ENCODE assay signal across 8 cellular contexts in the genomic region with DNA sequence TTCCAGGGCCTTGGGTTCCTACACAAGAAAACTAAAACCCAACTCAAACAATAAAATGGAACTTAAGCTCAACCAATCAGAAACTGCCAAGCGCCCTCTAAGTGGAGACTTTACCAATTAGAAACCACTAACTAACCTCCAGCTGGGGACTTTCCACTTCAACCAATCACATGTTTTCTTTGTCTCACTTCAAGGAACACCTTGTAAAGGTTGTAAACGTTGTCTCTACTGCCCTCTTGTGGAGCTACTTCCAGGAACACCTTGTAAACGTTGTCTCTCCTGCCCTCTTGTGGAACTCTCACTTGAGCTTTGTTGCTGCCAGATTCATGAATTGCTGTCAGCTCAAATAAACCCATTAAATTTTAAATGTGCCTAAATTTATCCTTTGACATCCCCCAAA. TPM values are rescaled to one million over a fixed set of nuclear protein-coding genes. Genes with fewer than 3 reads are reported as not detected.
DNase-seq lines count a peak whose midpoint lies in the region; ATAC-seq, FAIRE-seq and TF ChIP-seq lines count a peak whose summit lies in the region.
"Not testable (repeated sequence)": the region's sequence is repeated elsewhere in the genome, so short reads cannot be mapped to it uniquely, and the experiment has no call there.

No MANE protein-coding gene starts in this region.

- POLR2A ChIA-PET in PC-3 (lab: Charles Lee; ENCODE audit: unreplicated experiment); activated CD8-positive, alpha-beta T cell treated with anti-CD3 and anti-CD28 coated beads for 36 hours (lab: Charles Lee); K562 (lab: Yijun Ruan, JAX); naive thymus-derived CD8-positive, alpha-beta T cell (lab: Charles Lee): not testable (repeated sequence)

- not testable (repeated sequence) for H4K20me1 ChIP-seq in PC-3 (ENCODE audit: low read length); K562 (replicated peaks; ENCODE audit: control insufficient read depth, insufficient read depth, low read length)

- CTCF ChIA-PET in PC-3 (lab: Charles Lee); activated CD8-positive, alpha-beta T cell treated with anti-CD3 and anti-CD28 coated beads for 36 hours (lab: Charles Lee); K562 (lab: Yijun Ruan, JAX; ENCODE audit: low intra/inter-chr PET ratio): not testable (repeated sequence)

- H3K4me3 Mint-ChIP-seq in activated CD8-positive, alpha-beta T cell treated with anti-CD3 and anti-CD28 coated beads for 36 hours; naive thymus-derived CD8-positive, alpha-beta T cell: not testable (repeated sequence)

- not testable (repeated sequence) for H3K27ac ChIP-seq in PC-3 (ENCODE audit: low read length); K562 (ENCODE audit: extremely low read depth, low read depth, low read length); upper lobe of right lung

- H3K27me3 Mint-ChIP-seq in activated CD8-positive, alpha-beta T cell treated with anti-CD3 and anti-CD28 coated beads for 36 hours; naive thymus-derived CD8-positive, alpha-beta T cell: not testable (repeated sequence)

- H3K9me2 ChIP-seq in PC-3 (replicated peaks; ENCODE audit: low read length), result not testable (repeated sequence)

- H3K4me2 ChIP-seq in PC-3 (ENCODE audit: low read length); K562 (ENCODE audit: insufficient read depth, low read length): not testable (repeated sequence)

- not testable (repeated sequence) for TF ChIP-seq RAD21 in K562 (CRISPR knock-in tag; conservative IDR thresholded peaks at IDR 0.05 in 1 of 2, IDR thresholded peaks at IDR 0.05 in 1 of 2)

- not testable (repeated sequence) for H3K4me3 ChIP-seq in PC-3 (ENCODE audit: low read length); K562; upper lobe of right lung

- TF ChIP-seq CTCF in PC-3 (conservative IDR thresholded peaks at IDR 0.05; ENCODE audit: low read depth, low read length); activated CD8-positive, alpha-beta T cell treated with anti-CD3 and anti-CD28 coated beads for 36 hours (IDR thresholded peaks at IDR 0.05); K562 (IDR thresholded peaks at IDR 0.05 in 2 of 3, conservative IDR thresholded peaks at IDR 0.05 in 1 of 3; ENCODE audit: insufficient read depth in 2 of 3, low read depth in 1 of 3, low read length in 3 of 3); upper lobe of right lung (IDR thresholded peaks at IDR 0.05): not testable (repeated sequence)

- H2AFZ ChIP-seq in PC-3 (ENCODE audit: low read length); K562 (ENCODE audit: low read depth, low read length): not testable (repeated sequence)

- not testable (repeated sequence) for H3K9me3 Mint-ChIP-seq in activated CD8-positive, alpha-beta T cell treated with anti-CD3 and anti-CD28 coated beads for 36 hours; naive thymus-derived CD8-positive, alpha-beta T cell

- intact Hi-C loops in PC-3 (cut with micrococcal nuclease); activated CD8-positive, alpha-beta T cell treated with anti-CD3 and anti-CD28 coated beads for 36 hours (cut with micrococcal nuclease); K562 (cut with micrococcal nuclease); upper lobe of right lung (cut with DNase I): not testable (repeated sequence)

- in situ Hi-C loops in K562 (cut with MboI), result not testable (repeated sequence)

- not testable (repeated sequence) for H3K36me3 ChIP-seq in PC-3 (ENCODE audit: low read depth, low read length); K562 (ENCODE audit: control insufficient read depth, insufficient read depth, low read length); upper lobe of right lung

- ATAC-seq in PC-3, result peak; percentile 45; the same call in 1 of the 2 replicates
- ATAC-seq in activated CD8-positive, alpha-beta T cell treated with anti-CD3 and anti-CD28 coated beads for 36 hours, result peak; percentile 86
- peak; percentile 94 for ATAC-seq in K562
- ATAC-seq in esophagus mucosa, result peak; percentile 89
- peak; percentile 76 for ATAC-seq in left lobe of liver
- peak; percentile 57 to 79 for ATAC-seq in naive thymus-derived CD8-positive, alpha-beta T cell
- peak; percentile 88 for ATAC-seq in upper lobe of right lung

- H3K4me1 Mint-ChIP-seq in activated CD8-positive, alpha-beta T cell treated with anti-CD3 and anti-CD28 coated beads for 36 hours (ENCODE audit: low read depth); naive thymus-derived CD8-positive, alpha-beta T cell: not testable (repeated sequence)

- H3K4me1 ChIP-seq in PC-3 (ENCODE audit: insufficient read depth, low read length); K562 (replicated peaks in 1 of 2; ENCODE audit: control insufficient read depth in 2 of 2, insufficient read depth in 2 of 2, low read length in 2 of 2); upper lobe of right lung: not testable (repeated sequence)

- not testable (repeated sequence) for H3K27ac Mint-ChIP-seq in activated CD8-positive, alpha-beta T cell treated with anti-CD3 and anti-CD28 coated beads for 36 hours; naive thymus-derived CD8-positive, alpha-beta T cell

- not testable (repeated sequence) for H3K27me3 ChIP-seq in PC-3 (ENCODE audit: low read length); K562 (ENCODE audit: control insufficient read depth in 2 of 2, insufficient read depth in 2 of 2, low read length in 2 of 2); upper lobe of right lung

- not testable (repeated sequence) for H3K9me3 ChIP-seq in PC-3 (ENCODE audit: low read length); K562 (replicated peaks; ENCODE audit: control insufficient read depth, insufficient read depth, low read depth, low read length); upper lobe of right lung

- not testable (repeated sequence) for H3K36me3 Mint-ChIP-seq in activated CD8-positive, alpha-beta T cell treated with anti-CD3 and anti-CD28 coated beads for 36 hours (ENCODE audit: low read depth); naive thymus-derived CD8-positive, alpha-beta T cell

- TF ChIP-seq EP300 in K562 (IDR thresholded peaks at IDR 0.05; ENCODE audit: low read length), result not testable (repeated sequence)

- FAIRE-seq in GM12891 (lab: Jason Lieb, UNC), result peak; percentile 96
- peak; percentile 99 for FAIRE-seq in K562 (lab: Jason Lieb, UNC)

- WGBS in K562 (ENCODE audit: insufficient coverage, low coverage, missing lambda C conversion rate), result 0% methylated on average over 1 of the region's 3 CpGs

- DNase-seq in GM12891 (ENCODE audit: insufficient read length, low spot score); PC-3; activated CD8-positive, alpha-beta T cell treated with anti-CD3 and anti-CD28 coated beads for 36 hours; K562 (ENCODE audit: extremely low read depth in 1 of 4, low spot score in 3 of 4); left lobe of liver (ENCODE audit: low spot score); naive thymus-derived CD8-positive, alpha-beta T cell; upper lobe of right lung: not testable (repeated sequence)

- BruUV-seq in PC-3 (replicated peaks; lab: Mats Ljungman, UMichigan); K562 (replicated peaks; lab: Mats Ljungman, UMichigan): not testable (repeated sequence)

- not testable (repeated sequence) for H3K9ac ChIP-seq in PC-3 (ENCODE audit: low read length); K562 (ENCODE audit: insufficient read depth in 1 of 2, low read depth in 2 of 2, low read length in 2 of 2)

- not testable (repeated sequence) for TF ChIP-seq POLR2A in GM12891 (IDR thresholded peaks at IDR 0.05; ENCODE audit: low read depth, low read length); K562 (conservative IDR thresholded peaks at IDR 0.05)

- H3F3A ChIP-seq in PC-3 (ENCODE audit: low read length, unreplicated experiment), result not testable (repeated sequence)

- not testable (repeated sequence) for H3K9me1 ChIP-seq in K562 (ENCODE audit: control insufficient read depth, insufficient read depth, low read length)

- not testable (repeated sequence) for H3K79me2 ChIP-seq in PC-3 (ENCODE audit: low read length); K562 (ENCODE audit: control insufficient read depth, insufficient read depth, low read length)

RNA-seq across cellular contexts. Expression of gene ZNF195, which starts 54.2 kb away (rescaled TPM):
- polyA plus RNA-seq in GM12891 (2012; ENCODE audit: low read depth, missing spikeins), result 15.7 TPM
- 45.8 and 47.9 TPM in 2 replicates for total RNA-seq in PC-3 (2014; rRNA removed)
- 10 to 100 TPM; 34.3 to 37.6 TPM for total RNA-seq in activated CD8-positive, alpha-beta T cell treated with anti-CD3 and anti-CD28 coated beads for 36 hours
- 126 and 189 TPM in 2 replicates for total RNA-seq in K562 (2011; cell fraction: chromatin; rRNA removed; ENCODE audit: low replicate concordance)
- total RNA-seq in K562 (2011; cell fraction: nucleolus; rRNA removed), result 81.4 and 87.1 TPM in 2 replicates
- 129 and 187 TPM in 2 replicates for total RNA-seq in K562 (2011; cell fraction: nucleoplasm; rRNA removed)
- 48.9 and 53.8 TPM in 2 replicates for total RNA-seq in K562 (2014; rRNA removed)
- 75.5 and 86.4 TPM in 2 replicates for total RNA-seq in K562 (2014; rRNA removed; fragmentation: Illumina TruSeq; extraction: Trizol)
- 54.2 and 61.5 TPM in 2 replicates for total RNA-seq in K562 (2015; rRNA removed; fragmentation: Illumina TruSeq; extraction: Trizol)
- total RNA-seq in K562 (2021), result 45.6 and 49.4 TPM in 2 replicates
- polyA plus RNA-seq in K562 (2011; rRNA removed), result 59.7 and 62.3 TPM in 2 replicates
- polyA plus RNA-seq in K562 (2011; cell fraction: cytosol; rRNA removed), result 17.0 and 25.9 TPM in 2 replicates
- polyA plus RNA-seq in K562 (2011; cell fraction: nucleus; rRNA removed), result 89.7 and 133 TPM in 2 replicates
- 29.4 and 42.9 TPM in 2 replicates for polyA plus RNA-seq in K562 (2012)
- 50.6 and 60.4 TPM in 2 replicates for polyA plus RNA-seq in K562 (2014; fragmentation: Illumina TruSeq; extraction: Trizol)
- polyA plus RNA-seq in K562 (2014; fragmentation: Nextera tagmentation; extraction: Ambion mirVana), result 10 to 100 TPM; 42.1 to 55.2 TPM
- polyA plus RNA-seq in K562 (2014; rRNA removed), result 59.0 and 67.4 TPM in 2 replicates
- 57.6 and 62.2 TPM in 2 replicates for polyA minus RNA-seq in K562 (2011; rRNA and poly(A)+ RNA removed)
- 17.8 and 30.6 TPM in 2 replicates for polyA minus RNA-seq in K562 (2011; cell fraction: cytosol; rRNA and poly(A)+ RNA removed)
- polyA minus RNA-seq in K562 (2011; cell fraction: nucleus; rRNA and poly(A)+ RNA removed), result 86.4 and 92.7 TPM in 2 replicates
- 9.4 TPM for total RNA-seq in esophagus mucosa
- total RNA-seq in left lobe of liver, result 7.2 TPM
- 10 to 100 TPM; 43.4 to 46.0 TPM for total RNA-seq in naive thymus-derived CD8-positive, alpha-beta T cell
- 10 to 100 TPM; 17.0 to 24.0 (median 21.7) TPM for polyA plus RNA-seq in naive thymus-derived CD8-positive, alpha-beta T cell
- total RNA-seq in upper lobe of right lung, result 20.0 TPM
